Comparison of ENCODE assay signal across 25 cellular contexts in genomic region chr11:102070766-102071165, GRCh38. TPM values are rescaled to one million over a fixed set of nuclear protein-coding genes. Genes with fewer than 3 reads are reported as not detected.
DNase-seq lines count a peak whose midpoint lies in the region; ATAC-seq, FAIRE-seq and TF ChIP-seq lines count a peak whose summit lies in the region.
"Had no signal": no experiment of that assay in that cellular context is flagged by ENCODE, and none has a peak within 500 bp of the region (broad histone marks: within the 10 kb centered on the region; RNA-seq: fewer than 3 reads in every experiment).

No MANE protein-coding gene starts in this region.

- H3K27ac ChIP-seq in RWPE2 (ENCODE audit: poor library complexity, severe bottlenecking) (no peak overlapping the region), foreskin keratinocyte (no peak overlapping the region)
- H3K27ac ChIP-seq: A549; BLaER1 treated with 17β-estradiol and CSF1 and Interleukin-3, amounts not matched to agents 10 nM and 100 nM had no signal

- H3K4me1 ChIP-seq in RWPE2 (ENCODE audit: insufficient read depth, poor library complexity, severe bottlenecking) (no peaks in the 10 kb centered on the region), foreskin keratinocyte (no peaks in the 10 kb centered on the region)
- H3K4me1 ChIP-seq: A549; BE2C; BLaER1 treated with 17β-estradiol and CSF1 and Interleukin-3, amounts not matched to agents 10 nM and 100 nM; HAP-1 had no signal

- peaks cover 12% of the 10 kb centered on the region for H3K9me3 ChIP-seq in RWPE2 (ENCODE audit: severe bottlenecking)
- H3K9me3 ChIP-seq: BE2C, HAP-1 had no signal

- DNase-seq in RWPE2 (ENCODE audit: low spot score) = no peak
- peak; percentile 63 for DNase-seq in epithelial cell of esophagus (ENCODE audit: low read depth)
- peak; percentile 35 to 58 for DNase-seq in foreskin keratinocyte
- no peak for DNase-seq in HTR-8/SVneo (ENCODE audit: insufficient read length, low spot score)
- no peak for DNase-seq in nephron progenitor cell
- DNase-seq: 8988T; ACHN; AML-193; BE2C; CD4-positive, alpha-beta T cell; CD8-positive, alpha-beta memory T cell; DMS 273 treated with DMSO at 0.1 percent for 48 hours; DMS79; EL; GDM1; GOT3; HFFc6 had no signal

- H3K27ac Mint-ChIP-seq in nephron progenitor cell = no peak overlapping the region
- H3K27ac Mint-ChIP-seq: CD14-positive monocyte; CD4-positive, alpha-beta T cell; CD8-positive, alpha-beta memory T cell; HFFc6 had no signal

- H3K36me3 Mint-ChIP-seq in nephron progenitor cell (ENCODE audit: low read depth) = peaks cover 41% of the 10 kb centered on the region
- H3K36me3 Mint-ChIP-seq: CD14-positive monocyte; CD8-positive, alpha-beta memory T cell had no signal

- no peaks in the 10 kb centered on the region for H3K36me3 ChIP-seq in RWPE2 (ENCODE audit: low read depth)
- H3K36me3 ChIP-seq: BE2C; BLaER1 treated with 17β-estradiol and CSF1 and Interleukin-3, amounts not matched to agents 10 nM and 100 nM; HAP-1 had no signal

- no peaks in the 10 kb centered on the region for H3K4me1 Mint-ChIP-seq in nephron progenitor cell
- H3K4me1 Mint-ChIP-seq: CD14-positive monocyte; CD8-positive, alpha-beta memory T cell had no signal

- no peak overlapping the region for H3K4me3 Mint-ChIP-seq in nephron progenitor cell
- H3K4me3 Mint-ChIP-seq: CD14-positive monocyte; CD4-positive, alpha-beta T cell; CD8-positive, alpha-beta memory T cell; HFFc6 had no signal

- peaks cover 43% of the 10 kb centered on the region for H3K9me3 Mint-ChIP-seq in nephron progenitor cell

- H3K27me3 ChIP-seq in RWPE2 (ENCODE audit: insufficient read depth, poor library complexity, severe bottlenecking) (no peaks in the 10 kb centered on the region), foreskin keratinocyte (no peaks in the 10 kb centered on the region)
- H3K27me3 ChIP-seq: BE2C had no signal

- H3K4me3 ChIP-seq in RWPE2 (ENCODE audit: severe bottlenecking) (no peak overlapping the region), epithelial cell of esophagus (ENCODE audit: low read length) (no peak overlapping the region)
- H3K4me3 ChIP-seq: A549; BLaER1 treated with 17β-estradiol and CSF1 and Interleukin-3, amounts not matched to agents 10 nM and 100 nM; GM12878; HAP-1 had no signal

- FAIRE-seq in HTR-8/SVneo (lab: Jason Lieb, UNC) = no peak
- FAIRE-seq: A549, D721Med, GM12878, H54 had no signal

- no peak for TF ChIP-seq CTCF in RWPE2 (IDR thresholded peaks at IDR 0.05; ENCODE audit: poor library complexity, severe bottlenecking)
- no peak for TF ChIP-seq CTCF in epithelial cell of esophagus (IDR thresholded peaks at IDR 0.05; ENCODE audit: insufficient read depth, low read depth, low read length, missing control alignments)
- no peak for TF ChIP-seq CTCF in foreskin keratinocyte (conservative IDR thresholded peaks at IDR 0.05)
- no peak for TF ChIP-seq CTCF in nephron progenitor cell (IDR thresholded peaks at IDR 0.05)

- ATAC-seq in RWPE2 (ENCODE audit: low read depth) = peak; percentile 23; the same call in 1 of the 3 replicates
- ATAC-seq in foreskin keratinocyte = peak; percentile 76
- no peak for ATAC-seq in HG03342 (IDR thresholded peaks at IDR 0.05; ENCODE audit: unreplicated experiment)
- ATAC-seq: A549, GM12878 had no signal

- no peaks in the 10 kb centered on the region for H3K27me3 Mint-ChIP-seq in nephron progenitor cell (ENCODE audit: low read depth, poor library complexity)
- H3K27me3 Mint-ChIP-seq: CD4-positive, alpha-beta T cell had no signal

RNA-seq across cellular contexts. Expression of gene CFAP300, which starts 23.5 kb away (rescaled TPM):
- total RNA-seq in foreskin keratinocyte = 3.1 and 3.5 TPM in 2 replicates
- 3.1 and 3.7 TPM in 2 replicates for polyA plus RNA-seq in foreskin keratinocyte
- total RNA-seq: CD4-positive, alpha-beta T cell; CD8-positive, alpha-beta memory T cell; GM12878 had no signal
- polyA plus RNA-seq: CD14-positive monocyte; CD8-positive, alpha-beta memory T cell; GM12878 had no signal

RNA-seq across cellular contexts. Expression of gene YAP1, which starts 39.5 kb away (rescaled TPM):
- 130 and 146 TPM in 2 replicates for total RNA-seq in foreskin keratinocyte
- polyA plus RNA-seq in foreskin keratinocyte = 29.6 and 36.0 TPM in 2 replicates
- polyA plus RNA-seq: CD14-positive monocyte had no signal

Comparison
In these comparisons a context has a peak if more than half of its experiments do, and no peak if none do; other contexts are left out.
1. DNase-seq: peak in epithelial cell of esophagus (single experiment) and foreskin keratinocyte (2 of 2); none in RWPE2 (single experiment), HTR-8/SVneo (single experiment) and nephron progenitor cell (single experiment).